In genomic region chr16:28491970-28492474, GRCh38 we compare ENCODE assay signal across 1 cellular context.
A peak's percentile ranks its signal among the peaks of the same experiment; 100 is the strongest.
TF ChIP-seq lines count a peak whose summit lies in the region.

Gene CLN3, minus strand, starts transcription at chr16:28492074. Its CDS starts 315 bp downstream, at chr16:28491759.

TF ChIP-seq in HepG2, 621 proteins besides CTCF, POLR2A, EP300 and RAD21 (continued from another document and continues in another):
- TF ChIP-seq RNF219 (CRISPR knock-in tag; IDR thresholded peaks at IDR 0.05), result no peak
- no peak for TF ChIP-seq ZNF12 (CRISPR knock-in tag; IDR thresholded peaks at IDR 0.05)
- TF ChIP-seq ARID5B (CRISPR knock-in tag; IDR thresholded peaks at IDR 0.05), result peak; percentile 58
- peak; percentile 60; the same call in 1 of the 2 replicates for TF ChIP-seq CSRNP1 (CRISPR knock-in tag; IDR thresholded peaks at IDR 0.05)
- TF ChIP-seq SOX13 (IDR thresholded peaks at IDR 0.05), result no peak
- TF ChIP-seq SOX13 (CRISPR knock-in tag; conservative IDR thresholded peaks at IDR 0.05 in 1 of 2, IDR thresholded peaks at IDR 0.05 in 1 of 2), result 0 out of 4 replicates have a peak, but pooled peaks of 1 of the 2 experiments have one; percentile 21
- TF ChIP-seq NFE2L2 (IDR thresholded peaks at IDR 0.05; ENCODE audit: low read length), result no peak
- TF ChIP-seq ZNF841 (CRISPR knock-in tag; IDR thresholded peaks at IDR 0.05; ENCODE audit: borderline replicate concordance), result no peak
- TF ChIP-seq ZNF576 (CRISPR knock-in tag; IDR thresholded peaks at IDR 0.05), result no peak
- no peak for TF ChIP-seq MBD4 (IDR thresholded peaks at IDR 0.05; ENCODE audit: borderline replicate concordance, low read length)
- TF ChIP-seq ZNF703 (CRISPR knock-in tag; IDR thresholded peaks at IDR 0.05; ENCODE audit: borderline replicate concordance), result no peak
- no peak for TF ChIP-seq ZNF136 (CRISPR knock-in tag; IDR thresholded peaks at IDR 0.05; ENCODE audit: low read depth)
- TF ChIP-seq GTF3A (CRISPR knock-in tag; conservative IDR thresholded peaks at IDR 0.05), result no peak
- TF ChIP-seq ZEB1 (IDR thresholded peaks at IDR 0.05; ENCODE audit: insufficient replicate concordance, low read depth), result no peak
- peak in 1 of 2 experiments; percentile 40; a peak in 2 of 4 replicates for TF ChIP-seq NR2F1 (CRISPR knock-in tag; IDR thresholded peaks at IDR 0.05)
- TF ChIP-seq BCLAF1 (IDR thresholded peaks at IDR 0.05), result no peak
- no peak for TF ChIP-seq ZNF816 (CRISPR knock-in tag; IDR thresholded peaks at IDR 0.05; ENCODE audit: borderline replicate concordance)
- TF ChIP-seq ZNF552 (CRISPR knock-in tag; IDR thresholded peaks at IDR 0.05; ENCODE audit: borderline replicate concordance), result 0 out of 2 replicates have a peak, but pooled peaks have one; percentile 12
- no peak for TF ChIP-seq PCBP2 (optimal IDR thresholded peaks at IDR 0.05; ENCODE audit: low read depth, low read length, poor library complexity, severe bottlenecking)
- peak; percentile 52 for TF ChIP-seq ZNF143 (CRISPR knock-in tag; IDR thresholded peaks at IDR 0.05)
- TF ChIP-seq ZNF737 (CRISPR knock-in tag; IDR thresholded peaks at IDR 0.05; ENCODE audit: borderline replicate concordance), result no peak
- TF ChIP-seq HNRNPL (IDR thresholded peaks at IDR 0.05; ENCODE audit: low read depth, low read length), result no peak
- no peak for TF ChIP-seq FUBP1 (CRISPR knock-in tag; IDR thresholded peaks at IDR 0.05; ENCODE audit: borderline replicate concordance)
- TF ChIP-seq EHMT2 (IDR thresholded peaks at IDR 0.05; ENCODE audit: borderline replicate concordance, low read depth, low read length), result peak; percentile 97
- peak; percentile 50 for TF ChIP-seq NR2F6 (IDR thresholded peaks at IDR 0.05)
- TF ChIP-seq NR2F6 (CRISPR knock-in tag; IDR thresholded peaks at IDR 0.05), result peak; percentile 16; the same call in 1 of the 2 replicates
- no peak for TF ChIP-seq AKAP8 (CRISPR knock-in tag; IDR thresholded peaks at IDR 0.05)
- peak; percentile 23; the same call in 1 of the 2 replicates for TF ChIP-seq NR2F2 (IDR thresholded peaks at IDR 0.05; ENCODE audit: borderline replicate concordance, low read depth)
- TF ChIP-seq ZSCAN30 (CRISPR knock-in tag; IDR thresholded peaks at IDR 0.05), result no peak
- TF ChIP-seq FOXA1 (IDR thresholded peaks at IDR 0.05), result no peak
- TF ChIP-seq FOXA1 (CRISPR knock-in tag; IDR thresholded peaks at IDR 0.05), result peak; percentile 33; the same call in 1 of the 2 replicates
- TF ChIP-seq ZNF639 (CRISPR knock-in tag; conservative IDR thresholded peaks at IDR 0.05), result 0 out of 2 replicates have a peak, but pooled peaks have one; percentile 16
- TF ChIP-seq DZIP1 (CRISPR knock-in tag; IDR thresholded peaks at IDR 0.05), result 0 out of 2 replicates have a peak, but pooled peaks have one; percentile 52
- no peak for TF ChIP-seq CCDC6 (CRISPR knock-in tag; IDR thresholded peaks at IDR 0.05)
- no peak for TF ChIP-seq SOX6 (IDR thresholded peaks at IDR 0.05)
- peak; percentile 52 for TF ChIP-seq SOX6 (CRISPR knock-in tag; IDR thresholded peaks at IDR 0.05)
- no peak for TF ChIP-seq ZNF605 (CRISPR knock-in tag; IDR thresholded peaks at IDR 0.05)
- peak; percentile 64; the same call in 1 of the 2 replicates for TF ChIP-seq CBFB (CRISPR knock-in tag; IDR thresholded peaks at IDR 0.05)
- TF ChIP-seq PITX1 (CRISPR knock-in tag; IDR thresholded peaks at IDR 0.05), result no peak; the same call in 1 of the 2 replicates
- TF ChIP-seq ATF4 (CRISPR knock-in tag; IDR thresholded peaks at IDR 0.05), result no peak; a peak in 1 of 4 replicates
- peak; percentile 96 for TF ChIP-seq RNF2 (conservative IDR thresholded peaks at IDR 0.05; ENCODE audit: low read depth)
- TF ChIP-seq DMTF1 (CRISPR knock-in tag; IDR thresholded peaks at IDR 0.05), result no peak
